8 cellular contexts compared by ENCODE assay signal in genomic region chr1:1510912-1511532, GRCh38. TPM values are rescaled to one million over a fixed set of nuclear protein-coding genes. Genes with fewer than 3 reads are reported as not detected.
A peak's percentile ranks its signal among the peaks of the same experiment; 100 is the strongest.
DNase-seq lines count a peak whose midpoint lies in the region; ATAC-seq and TF ChIP-seq lines count a peak whose summit lies in the region.

No MANE protein-coding gene starts in this region.

- peak overlapping the region; percentile 86 for H3K27ac ChIP-seq in HUES64 (ENCODE audit: low read depth, low read length)
- H3K27ac ChIP-seq in neuronal stem cell (replicated peaks; ENCODE audit: low read length): peak overlapping the region; percentile 84

- H3K9me3 ChIP-seq in Caco-2: no peaks in the 10 kb centered on the region
- no peaks in the 10 kb centered on the region for H3K9me3 ChIP-seq in HUES64 (ENCODE audit: insufficient read depth, low read depth, low read length)
- no peaks in the 10 kb centered on the region for H3K9me3 ChIP-seq in neuronal stem cell (replicated peaks in 1 of 2; ENCODE audit: control insufficient read depth in 2 of 2, insufficient read depth in 1 of 2, low read depth in 1 of 2, low read length in 2 of 2)

- no peaks in the 10 kb centered on the region for H3K4me1 ChIP-seq in Caco-2
- H3K4me1 ChIP-seq in HUES64 (ENCODE audit: insufficient read depth, low read length): no peaks in the 10 kb centered on the region
- H3K4me1 ChIP-seq in neuronal stem cell (ENCODE audit: control insufficient read depth in 2 of 2, insufficient read depth in 1 of 2, low read depth in 1 of 2, low read length in 2 of 2): peaks cover 1 to 5% of the 10 kb centered on the region in 2 donors

- no peaks in the 10 kb centered on the region for H3K79me1 ChIP-seq in neuronal stem cell (ENCODE audit: low read depth, low read length)

- POLR2A ChIA-PET in Caco-2 (lab: Charles Lee): no interaction called here

- peak overlapping the region; percentile 84 for H2BK5ac ChIP-seq in neuronal stem cell (ENCODE audit: low read length)

- no peaks in the 10 kb centered on the region for H3K4me1 Mint-ChIP-seq in Caco-2 (ENCODE audit: low read depth, unreplicated experiment)

- H4K91ac ChIP-seq in neuronal stem cell (ENCODE audit: low read depth, low read length, poor library complexity): peak overlapping the region; percentile 68

- no peak for TF ChIP-seq CTCF in Caco-2 (IDR thresholded peaks at IDR 0.05; ENCODE audit: insufficient read depth in 1 of 2, low read depth in 1 of 2, low read length in 1 of 2, severe bottlenecking in 1 of 2, unreplicated experiment in 1 of 2)

- BruUV-seq in Caco-2 (replicated peaks; lab: Mats Ljungman, UMichigan): TSS peak; percentile 92

- DNase-seq in Caco-2: peak; percentile 66 to 74
- peak; percentile 13 to 34 for DNase-seq in SW 1271 (lab: John Stamatoyannopoulos, UW)
- DNase-seq in neuronal stem cell (ENCODE audit: low spot score): peak; percentile 17
- no peak for DNase-seq in cerebellum (ENCODE audit: low spot score)
- DNase-seq in GOT3 (lab: John Stamatoyannopoulos, UW): no peak
- no peak for DNase-seq in NK-92 (lab: John Stamatoyannopoulos, UW; ENCODE audit: unreplicated experiment)

- no peak overlapping the region for H3K4ac ChIP-seq in neuronal stem cell (ENCODE audit: low read length)

- H2BK12ac ChIP-seq in neuronal stem cell (ENCODE audit: low read length): no peak overlapping the region

- no peaks in the 10 kb centered on the region for H3K27me3 ChIP-seq in Caco-2 (replicated peaks; ENCODE audit: control insufficient read depth, insufficient read depth, low read length)
- no peaks in the 10 kb centered on the region for H3K27me3 ChIP-seq in HUES64 (ENCODE audit: insufficient read depth, low read length)
- H3K27me3 ChIP-seq in neuronal stem cell (ENCODE audit: control insufficient read depth in 3 of 3, insufficient read depth in 3 of 3, low read depth in 1 of 3, low read length in 3 of 3): no peaks in the 10 kb centered on the region

- no peak overlapping the region for H2BK15ac ChIP-seq in neuronal stem cell (ENCODE audit: low read length)

- H4K8ac ChIP-seq in neuronal stem cell (ENCODE audit: low read depth, low read length): no peak overlapping the region

- peak overlapping the region; percentile 96 for H3K23ac ChIP-seq in neuronal stem cell (ENCODE audit: low read depth, low read length, poor library complexity)

- H3K9ac ChIP-seq in HUES64 (ENCODE audit: low read depth, low read length) (peak overlapping the region; percentile 93), neuronal stem cell (ENCODE audit: low read depth, low read length, poor library complexity) (peak overlapping the region; percentile 87)

- intact Hi-C loops in Caco-2 (cut with micrococcal nuclease; ENCODE audit: unreplicated experiment): no loop called here

- peak overlapping the region; percentile 35 for H2BK120ac ChIP-seq in neuronal stem cell (ENCODE audit: low read depth, low read length)

- peak overlapping the region; percentile 99 for H3K27ac Mint-ChIP-seq in Caco-2 (ENCODE audit: unreplicated experiment)

- 17% methylated on average over 16 of the region's 17 CpGs for WGBS in HUES64
- no CpG with 5 or more reads among the region's 17 CpGs for WGBS in neuronal stem cell (ENCODE audit: extremely low coverage in 2 of 2, insufficient read length in 2 of 2, insufficient replicate concordance in 1 of 2), 2 donors

- peak overlapping the region; percentile 96 for H3K4me3 Mint-ChIP-seq in Caco-2 (ENCODE audit: unreplicated experiment)

- peak overlapping the region; percentile 97 for H2AFZ ChIP-seq in neuronal stem cell (ENCODE audit: low read length)

- H3K36me3 Mint-ChIP-seq in Caco-2 (ENCODE audit: insufficient read depth, unreplicated experiment): peaks cover 14% of the 10 kb centered on the region

- H3K36me3 ChIP-seq in Caco-2 (ENCODE audit: control insufficient read depth, insufficient read depth, low read length) (no peaks in the 10 kb centered on the region), HUES64 (ENCODE audit: insufficient read depth, low read length) (peaks cover 4% of the 10 kb centered on the region), neuronal stem cell (replicated peaks in 1 of 2; ENCODE audit: control insufficient read depth in 2 of 2, insufficient read depth in 2 of 2, low read length in 2 of 2) (peaks cover 4% of the 10 kb centered on the region in 2 donors)

- H3K27me3 Mint-ChIP-seq in Caco-2 (ENCODE audit: insufficient read depth, unreplicated experiment): no peaks in the 10 kb centered on the region

- H3K4me3 ChIP-seq in Caco-2 (ENCODE audit: low read depth, low read length) (peak overlapping the region; percentile 88), HUES64 (ENCODE audit: low read length) (peak overlapping the region; percentile 86), neuronal stem cell (ENCODE audit: low read length in 2 of 2) (peak overlapping the region; percentile 68 to 94)

- CTCF ChIA-PET in Caco-2 (lab: Charles Lee): interaction anchor here (0.6 kb wide), 1 partner anchor 259 kb away, joined by 3 read pairs; no protein-coding TSS in a partner anchor

- H3K18ac ChIP-seq in neuronal stem cell (ENCODE audit: low read length): peak overlapping the region; percentile 94

- peak; percentile 9 for ATAC-seq in esophagus mucosa

- no peaks in the 10 kb centered on the region for H3K9me3 Mint-ChIP-seq in Caco-2 (ENCODE audit: unreplicated experiment)

- H3K4me2 ChIP-seq in neuronal stem cell (ENCODE audit: insufficient read depth, low read length, poor library complexity, severe bottlenecking): peak overlapping the region; percentile 86

- H3K14ac ChIP-seq in neuronal stem cell (ENCODE audit: low read length): peak overlapping the region; percentile 25

- H2AK5ac ChIP-seq in neuronal stem cell (ENCODE audit: low read depth, low read length): peak overlapping the region; percentile 53

RNA-seq across cellular contexts. Expression of gene ATAD3A, which starts 0.9 kb away (rescaled TPM):
- 58.6 and 67.3 TPM in 2 replicates for total RNA-seq in Caco-2 (2022)
- 35.9 TPM for polyA plus RNA-seq in HUES64 (2013, experiment 1 of 2)
- polyA plus RNA-seq in HUES64 (2013, experiment 2 of 2): 29.4 TPM
- 23.2 TPM for total RNA-seq in esophagus mucosa
- 20.2 TPM for polyA plus RNA-seq in neuronal stem cell (2013, experiment 1 of 2)
- 19.1 TPM for polyA plus RNA-seq in neuronal stem cell (2013, experiment 2 of 2)
- total RNA-seq in cerebellum: 8.7 TPM

RNA-seq across cellular contexts. Expression of gene TMEM240, which starts 29.4 kb away (rescaled TPM):
- total RNA-seq in Caco-2 (2022) (1.0 and 1.2 TPM in 2 replicates), esophagus mucosa (not detected), cerebellum (8.8 TPM)
- 4.4 TPM for polyA plus RNA-seq in HUES64 (2013, experiment 1 of 2)
- 7.0 TPM for polyA plus RNA-seq in HUES64 (2013, experiment 2 of 2)
- polyA plus RNA-seq in neuronal stem cell (2013, experiment 1 of 2): 8.8 TPM
- 8.6 TPM for polyA plus RNA-seq in neuronal stem cell (2013, experiment 2 of 2)

RNA-seq across cellular contexts. Expression of gene ATAD3B, which starts 39.5 kb away (rescaled TPM):
- total RNA-seq in Caco-2 (2022) (48.1 and 54.7 TPM in 2 replicates), esophagus mucosa (13.7 TPM), cerebellum (14.1 TPM)
- 39.4 TPM for polyA plus RNA-seq in HUES64 (2013, experiment 1 of 2)
- polyA plus RNA-seq in HUES64 (2013, experiment 2 of 2): 31.8 TPM
- 8.4 TPM for polyA plus RNA-seq in neuronal stem cell (2013, experiment 1 of 2)
- 8.2 TPM for polyA plus RNA-seq in neuronal stem cell (2013, experiment 2 of 2)

Comparison
In these comparisons a context has a peak if more than half of its experiments do, and no peak if none do; other contexts are left out.
1. DNase-seq: peak in Caco-2 (2 of 2), SW 1271 (2 of 2) and neuronal stem cell (single experiment); none in cerebellum (single experiment), GOT3 (single experiment) and NK-92 (single experiment).
2. Peak in every context shown above with its lines, with median percentiles within 50 percentile points of each other: H3K4me3 ChIP-seq.